Comparison of ENCODE assay signal across 21 cellular contexts in the genomic region with DNA sequence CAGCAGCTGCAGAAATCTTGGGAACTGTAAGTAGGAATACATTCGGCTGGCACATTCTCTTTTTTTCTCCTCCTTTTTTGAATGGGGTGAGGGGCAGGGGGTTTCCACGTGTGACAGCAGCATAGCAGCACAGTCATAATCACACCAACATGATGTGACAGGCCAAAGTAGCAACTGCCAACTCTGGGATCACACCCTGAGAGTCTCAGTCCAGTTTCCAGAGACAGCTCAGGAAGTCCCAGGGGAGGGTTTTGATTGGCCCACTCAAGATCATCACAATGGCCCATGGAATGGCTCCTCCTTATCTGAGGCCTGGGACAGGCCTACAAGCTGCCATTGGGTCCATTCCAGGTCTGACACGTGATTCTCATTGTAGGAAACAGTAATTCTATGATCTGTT.
"Had no signal": no experiment of that assay in that cellular context is flagged by ENCODE, and none has a peak within 500 bp of the region (broad histone marks: within the 10 kb centered on the region; RNA-seq: fewer than 3 reads in every experiment).

No MANE protein-coding gene starts in this region.

- H3K9me3 ChIP-seq: lower lobe of right lung, testis, vagina had no signal

- H3K4me1 ChIP-seq: lower lobe of right lung, testis had no signal

- H3K4me3 ChIP-seq: lower lobe of right lung, smooth muscle cell, testis, vagina had no signal

- H3K36me3 ChIP-seq: lower lobe of right lung, vagina had no signal

- H3K4me2 ChIP-seq: smooth muscle cell had no signal

- ATAC-seq: activated CD4-positive, alpha-beta T cell treated with anti-CD3 and anti-CD28 coated beads for 36 hours; activated T-cell treated with anti-CD3 and anti-CD28 coated beads, Interleukin-2, amount 50 U/mL, for 4 hours; lower lobe of right lung; naive thymus-derived CD4-positive, alpha-beta T cell; sciatic nerve; stimulated activated memory B cell treated with anti-CD40 and anti-IgM and Interleukin-4, amounts not matched to agents 10 μg/mL and 1 μg/mL and 100 μg/mL, for 72 hours had no signal

- DNase-seq: activated B cell treated with CpG ODN at 0.5 μM for 24 hours; activated CD4-positive, alpha-beta T cell treated with anti-CD3 and anti-CD28 coated beads for 36 hours; activated CD4-positive, alpha-beta T cell treated with anti-CD3 and anti-CD28 coated beads, Interleukin-2, amount 50 U/mL, for 4 hours; activated CD8-positive, alpha-beta memory T cell treated with anti-CD3 and anti-CD28 coated beads for 24 hours; activated CD8-positive, alpha-beta memory T cell treated with anti-CD3 and anti-CD28 coated beads, Interleukin-2, amount 50 U/mL, for 48 hours; activated naive CD4-positive, alpha-beta T cell treated with anti-CD3 and anti-CD28 coated beads for 36 hours; activated naive CD8-positive, alpha-beta T cell treated with anti-CD3 and anti-CD28 coated beads, Interleukin-2, amount 10 ng/mL, durations not matched to agents 7 days and 5 days; activated T-cell treated with anti-CD3 and anti-CD28 coated beads, Interleukin-2, amount 50 U/mL, for 4 hours; effector memory CD4-positive, alpha-beta T cell; glutamatergic neuron; hypothalamus; lower lobe of right lung; naive thymus-derived CD4-positive, alpha-beta T cell; posterior cingulate gyrus; stimulated activated CD4-positive, alpha-beta T cell treated with anti-CD3 and anti-CD28 coated beads, Interleukin-15, amount 100 ng/mL, for 24 hours; T1000; testis had no signal

- H3K27me3 ChIP-seq: testis, vagina had no signal

- H3K27ac ChIP-seq: lower lobe of right lung, testis, vagina had no signal
